ENCODE assay signal across 25 cellular contexts in genomic region chr21:28268685-28269084, GRCh38.
DNase-seq lines count a peak whose midpoint lies in the region; ATAC-seq, FAIRE-seq and TF ChIP-seq lines count a peak whose summit lies in the region.
"Had no signal": no experiment of that assay in that cellular context is flagged by ENCODE, and none has a peak within 500 bp of the region (broad histone marks: within the 10 kb centered on the region; RNA-seq: fewer than 3 reads in every experiment).

No MANE protein-coding gene starts in this region.

- POLR2A ChIA-PET in SK-N-SH (lab: Yijun Ruan, JAX) = interaction anchor here (1.2 to 2.2 kb wide), 4 partner anchors 10 to 1423 kb away, joined by 3 to 8 read pairs (median 5); no protein-coding TSS in a partner anchor

- no peak for DNase-seq in SK-N-SH
- DNase-seq in BE2C = no peak
- no peak for DNase-seq in hepatocyte (ENCODE audit: low spot score)
- DNase-seq in mesothelial cell of epicardium (ENCODE audit: low spot score in 2 of 2, unreplicated experiment in 2 of 2) = no peak
- no peak for DNase-seq in urothelium cell line (ENCODE audit: low spot score)
- DNase-seq: CD4-positive, alpha-beta T cell; CD8-positive, alpha-beta memory T cell; DMS 273 treated with DMSO at 0.1 percent for 48 hours; DMS79; EL; GDM1; GM23248; H7; HCEC 1CT had no signal

- no peak for FAIRE-seq in urothelium cell line (lab: Jason Lieb, UNC)
- FAIRE-seq: A204.1, D721Med, GM12878, H1 had no signal

- H3K4me3 ChIP-seq in SK-N-SH (ENCODE audit: low read depth in 2 of 2, low read length in 1 of 2) = peak overlapping the region in 1 of 2 experiments; percentile 31; a peak in 1 of 4 replicates
- H3K4me3 ChIP-seq in BE2C (ENCODE audit: low read depth, low read length) = peak overlapping the region; percentile 51
- H3K4me3 ChIP-seq in hepatocyte = no peak overlapping the region
- H3K4me3 ChIP-seq: BLaER1 treated with 17β-estradiol and CSF1 and Interleukin-3, amounts not matched to agents 10 nM and 100 nM; GM12878; GM23248 had no signal

- 29% methylated on average over 4 of the region's 4 CpGs for WGBS in SK-N-SH (ENCODE audit: low lambda C conversion rate)
- 59% methylated on average over 4 of the region's 4 CpGs for WGBS in hepatocyte (ENCODE audit: low lambda C conversion rate, missing lambda C conversion rate)

- no peaks in the 10 kb centered on the region for H3F3A ChIP-seq in SK-N-SH (replicated peaks; ENCODE audit: insufficient read depth)

- no peaks in the 10 kb centered on the region for H3K36me3 ChIP-seq in SK-N-SH (replicated peaks in 1 of 2; ENCODE audit: control insufficient read depth in 1 of 2, insufficient read depth in 2 of 2, low read length in 1 of 2)
- H3K36me3 ChIP-seq in BE2C = peaks cover 6% of the 10 kb centered on the region
- no peaks in the 10 kb centered on the region for H3K36me3 ChIP-seq in hepatocyte (replicated peaks; ENCODE audit: insufficient read depth, low read depth)
- H3K36me3 ChIP-seq: BLaER1 treated with 17β-estradiol and CSF1 and Interleukin-3, amounts not matched to agents 10 nM and 100 nM had no signal

- peaks cover 59% of the 10 kb centered on the region for H3K4me1 Mint-ChIP-seq in mesothelial cell of epicardium
- H3K4me1 Mint-ChIP-seq: B cell; CD8-positive, alpha-beta memory T cell had no signal

- H3K4me1 ChIP-seq in SK-N-SH (ENCODE audit: control insufficient read depth in 1 of 2, insufficient read depth in 2 of 2, low read depth in 1 of 2, low read length in 1 of 2) (peaks cover 0 to 8% of the 10 kb centered on the region in 2 experiments; a peak in 2 of 4 replicates), BE2C (peaks cover 7% of the 10 kb centered on the region), hepatocyte (ENCODE audit: insufficient read depth) (peaks cover 10% of the 10 kb centered on the region)

- H3K27me3 Mint-ChIP-seq in mesothelial cell of epicardium (ENCODE audit: low read depth) = no peaks in the 10 kb centered on the region
- H3K27me3 Mint-ChIP-seq: B cell; CD4-positive, alpha-beta T cell; CD8-positive, alpha-beta memory T cell had no signal

- no peak overlapping the region for H2AFZ ChIP-seq in SK-N-SH (ENCODE audit: low read depth)
- no peak overlapping the region for H2AFZ ChIP-seq in hepatocyte
- H2AFZ ChIP-seq: GM23248 had no signal

- CTCF ChIA-PET in SK-N-SH (lab: Yijun Ruan, JAX) = interaction anchor here (0.8 to 2.9 kb wide), 8 partner anchors 12 to 1418 kb away, joined by 3 to 15 read pairs (median 5); no protein-coding TSS in a partner anchor

- peak overlapping the region; percentile 9 to 97; a peak in 3 of 4 replicates for H3K27ac ChIP-seq in SK-N-SH (ENCODE audit: low read depth in 2 of 2, low read length in 1 of 2)
- H3K27ac ChIP-seq in hepatocyte = peak overlapping the region; percentile 20
- H3K27ac ChIP-seq: 22Rv1; BLaER1 treated with 17β-estradiol and CSF1 and Interleukin-3, amounts not matched to agents 10 nM and 100 nM; GM23248 had no signal

- H3K4me2 ChIP-seq in SK-N-SH = no peak overlapping the region
- no peak overlapping the region for H3K4me2 ChIP-seq in hepatocyte
- H3K4me2 ChIP-seq: BLaER1 treated with 17β-estradiol and CSF1 and Interleukin-3, amounts not matched to agents 10 nM and 100 nM had no signal

- peaks cover 3% of the 10 kb centered on the region for H3K9me3 Mint-ChIP-seq in mesothelial cell of epicardium
- H3K9me3 Mint-ChIP-seq: CD4-positive, alpha-beta T cell had no signal

- TF ChIP-seq CTCF in SK-N-SH (IDR thresholded peaks at IDR 0.05) (no peak), BE2C (IDR thresholded peaks at IDR 0.05; ENCODE audit: low read depth, low read length) (no peak), hepatocyte (IDR thresholded peaks at IDR 0.05; ENCODE audit: poor library complexity) (no peak), mesothelial cell of epicardium (IDR thresholded peaks at IDR 0.05; ENCODE audit: unreplicated experiment) (no peak)

- H3K36me3 Mint-ChIP-seq in mesothelial cell of epicardium = peaks cover 5% of the 10 kb centered on the region
- H3K36me3 Mint-ChIP-seq: CD14-positive monocyte; CD8-positive, alpha-beta memory T cell had no signal

- no peak for ATAC-seq in SK-N-SH treated with all-trans-retinoic acid at 6 μM for 48 hours
- no peak for ATAC-seq in HG03342 (IDR thresholded peaks at IDR 0.05; ENCODE audit: unreplicated experiment)
- no peak for ATAC-seq in GM21786 (IDR thresholded peaks at IDR 0.05; ENCODE audit: unreplicated experiment)
- ATAC-seq: GM12878 had no signal

- no peak for TF ChIP-seq EP300 in SK-N-SH (IDR thresholded peaks at IDR 0.05; ENCODE audit: borderline replicate concordance in 1 of 2, low read depth in 1 of 2, low read length in 1 of 2)

- H3K4me3 Mint-ChIP-seq in mesothelial cell of epicardium = peak overlapping the region; percentile 44
- H3K4me3 Mint-ChIP-seq: B cell; CD14-positive monocyte; CD4-positive, alpha-beta T cell; CD8-positive, alpha-beta memory T cell had no signal

- H3K9ac ChIP-seq in SK-N-SH = no peak overlapping the region
- H3K9ac ChIP-seq: BLaER1 treated with 17β-estradiol and CSF1 and Interleukin-3, amounts not matched to agents 10 nM and 100 nM; GM23248 had no signal

- H3K27ac Mint-ChIP-seq in mesothelial cell of epicardium = peak overlapping the region; percentile 70
- H3K27ac Mint-ChIP-seq: B cell; CD14-positive monocyte; CD4-positive, alpha-beta T cell; CD8-positive, alpha-beta memory T cell had no signal

- H4K20me1 ChIP-seq in SK-N-SH (ENCODE audit: insufficient read depth) = no peaks in the 10 kb centered on the region
- no peaks in the 10 kb centered on the region for H4K20me1 ChIP-seq in hepatocyte (ENCODE audit: insufficient read depth, poor library complexity, severe bottlenecking)
- H4K20me1 ChIP-seq: BLaER1 treated with 17β-estradiol and CSF1 and Interleukin-3, amounts not matched to agents 10 nM and 100 nM had no signal

- TF ChIP-seq RAD21 in SK-N-SH (IDR thresholded peaks at IDR 0.05; ENCODE audit: low read length) = no peak

- no peaks in the 10 kb centered on the region for H3K27me3 ChIP-seq in SK-N-SH (ENCODE audit: insufficient read depth)
- H3K27me3 ChIP-seq in BE2C = no peaks in the 10 kb centered on the region
- no peaks in the 10 kb centered on the region for H3K27me3 ChIP-seq in hepatocyte
- H3K27me3 ChIP-seq: BLaER1 treated with 17β-estradiol and CSF1 and Interleukin-3, amounts not matched to agents 10 nM and 100 nM had no signal

- H3K79me2 ChIP-seq in SK-N-SH (ENCODE audit: insufficient read depth) (no peaks in the 10 kb centered on the region), hepatocyte (no peaks in the 10 kb centered on the region)

- H3K9me3 ChIP-seq in SK-N-SH (no peaks in the 10 kb centered on the region), BE2C (0 out of 2 replicates have a peak, but pooled peaks cover 3% of the 10 kb centered on the region), hepatocyte (ENCODE audit: low read depth) (no peaks in the 10 kb centered on the region)

- H3K9me2 ChIP-seq in SK-N-SH (no peaks in the 10 kb centered on the region), hepatocyte (replicated peaks; ENCODE audit: insufficient read depth) (no peaks in the 10 kb centered on the region)

TF ChIP-seq in SK-N-SH, 30 proteins besides CTCF, POLR2A, EP300 and RAD21 (continues in another document):
- TF ChIP-seq FOSL2 (IDR thresholded peaks at IDR 0.05; ENCODE audit: borderline replicate concordance, low read depth) (no peak), GABPA (IDR thresholded peaks at IDR 0.05; ENCODE audit: low read depth) (no peak), RXRA (IDR thresholded peaks at IDR 0.05; ENCODE audit: borderline replicate concordance, low read depth) (no peak), IRF3 (IDR thresholded peaks at IDR 0.05; ENCODE audit: low read depth, low read length) (no peak), POLR2AphosphoS5 (IDR thresholded peaks at IDR 0.05; ENCODE audit: low read depth, low read length) (no peak), ELF1 (IDR thresholded peaks at IDR 0.05) (no peak)
- TF ChIP-seq, protein P1, sequence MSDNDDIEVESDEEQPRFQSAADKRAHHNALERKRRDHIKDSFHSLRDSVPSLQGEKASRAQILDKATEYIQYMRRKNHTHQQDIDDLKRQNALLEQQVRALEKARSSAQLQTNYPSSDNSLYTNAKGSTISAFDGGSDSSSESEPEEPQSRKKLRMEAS (IDR thresholded peaks at IDR 0.05; ENCODE audit: low read depth) = no peak

TF ChIP-seq in SK-N-SH treated with all-trans-retinoic acid at 6 μM for 48 hours, 23 proteins besides CTCF, POLR2A, EP300 and RAD21 (continues in another document):
- TF ChIP-seq TSHZ2 (CRISPR knock-in tag; IDR thresholded peaks at IDR 0.05) (no peak), OSR1 (CRISPR knock-in tag; IDR thresholded peaks at IDR 0.05) (no peak), ZFP30 (CRISPR knock-in tag; IDR thresholded peaks at IDR 0.05) (no peak), ISL1 (CRISPR knock-in tag; IDR thresholded peaks at IDR 0.05) (no peak), ZNF565 (CRISPR knock-in tag; conservative IDR thresholded peaks at IDR 0.05; ENCODE audit: low read depth) (no peak), TOX (CRISPR knock-in tag; IDR thresholded peaks at IDR 0.05; ENCODE audit: borderline replicate concordance) (no peak)
